2 cellular contexts compared by ENCODE assay signal in genomic region chr5:91983869-91984268, GRCh38.
TF ChIP-seq lines count a peak whose summit lies in the region.

No MANE protein-coding gene starts in this region.

TF ChIP-seq in IMR-90, 13 proteins besides CTCF, POLR2A, EP300 and RAD21:
- TF ChIP-seq MXI1 (IDR thresholded peaks at IDR 0.05; ENCODE audit: borderline replicate concordance, low read depth, low read length), result no peak
- TF ChIP-seq USF2 (IDR thresholded peaks at IDR 0.05; ENCODE audit: low read depth, low read length), result no peak
- TF ChIP-seq SMC3 (IDR thresholded peaks at IDR 0.05; ENCODE audit: low read depth, low read length), result no peak
- TF ChIP-seq RCOR1 (IDR thresholded peaks at IDR 0.05; ENCODE audit: insufficient replicate concordance, low read length), result no peak
TF ChIP-seq in IMR-90: peak in this region for 0.

TF ChIP-seq in H1, 55 proteins besides CTCF, POLR2A, EP300 and RAD21:
- TF ChIP-seq POU5F1 (IDR thresholded peaks at IDR 0.05; ENCODE audit: low read depth, low read length), result no peak
- no peak for TF ChIP-seq CREB1 (IDR thresholded peaks at IDR 0.05)
- no peak for TF ChIP-seq MAFK (IDR thresholded peaks at IDR 0.05; ENCODE audit: low read depth, low read length)
- TF ChIP-seq NRF1 (IDR thresholded peaks at IDR 0.05; ENCODE audit: low read depth, low read length), result no peak
- no peak for TF ChIP-seq KDM5A (IDR thresholded peaks at IDR 0.05; ENCODE audit: low read length)
- no peak for TF ChIP-seq EZH2 (IDR thresholded peaks at IDR 0.05; ENCODE audit: low read depth, low read length, severe bottlenecking)
- no peak for TF ChIP-seq CHD1 (IDR thresholded peaks at IDR 0.05; ENCODE audit: low read depth, low read length)
- no peak for TF ChIP-seq CBX8 (IDR thresholded peaks at IDR 0.05; ENCODE audit: borderline replicate concordance, low read depth, low read length)
- TF ChIP-seq HDAC2 (IDR thresholded peaks at IDR 0.05; ENCODE audit: borderline replicate concordance in 1 of 2, low read depth in 2 of 2, low read length in 2 of 2), result no peak
- no peak for TF ChIP-seq SUZ12 (IDR thresholded peaks at IDR 0.05; ENCODE audit: low read length)
- no peak for TF ChIP-seq TEAD4 (IDR thresholded peaks at IDR 0.05; ENCODE audit: low read depth, low read length)
- no peak for TF ChIP-seq YY1 (IDR thresholded peaks at IDR 0.05; ENCODE audit: low read depth, low read length)
- TF ChIP-seq SP4 (IDR thresholded peaks at IDR 0.05; ENCODE audit: low read length), result no peak
- no peak for TF ChIP-seq JUND (IDR thresholded peaks at IDR 0.05; ENCODE audit: low read length)
- no peak for TF ChIP-seq RNF2 (IDR thresholded peaks at IDR 0.05; ENCODE audit: borderline replicate concordance, low read depth, low read length, missing control alignments, poor library complexity, severe bottlenecking)
- TF ChIP-seq E2F6 (IDR thresholded peaks at IDR 0.05), result no peak
- no peak for TF ChIP-seq FOSL1 (IDR thresholded peaks at IDR 0.05; ENCODE audit: insufficient read depth, low read depth, low read length)
- no peak for TF ChIP-seq HDAC6 (IDR thresholded peaks at IDR 0.05; ENCODE audit: low read depth, low read length)
